25 cellular contexts compared by ENCODE assay signal in the genomic region with DNA sequence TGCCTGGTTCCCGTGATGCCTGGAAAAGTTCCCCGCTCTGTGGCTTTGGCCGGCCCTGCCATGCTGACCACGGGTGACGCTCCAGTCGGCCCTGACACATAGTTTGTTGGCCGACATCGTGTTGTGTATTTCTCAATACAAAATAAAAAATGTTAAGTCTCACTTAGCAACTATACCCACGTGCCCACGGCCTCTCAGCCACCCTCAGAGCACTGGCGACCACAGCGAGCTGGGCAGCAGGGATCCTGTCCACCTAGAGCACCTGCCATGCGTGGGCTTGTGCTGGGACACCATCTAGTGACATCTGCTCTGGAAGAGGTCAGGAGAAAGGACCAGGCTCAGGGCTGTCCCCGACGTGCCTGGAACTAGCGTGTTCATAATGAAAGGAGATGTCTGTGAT.
"Had no signal": no experiment of that assay in that cellular context is flagged by ENCODE, and none has a peak within 500 bp of the region (broad histone marks: within the 10 kb centered on the region; RNA-seq: fewer than 3 reads in every experiment).

No MANE protein-coding gene starts in this region.

- H3K9me3 ChIP-seq: breast epithelium, colonic mucosa, right lobe of liver, SJSA1, thyroid gland had no signal

- H3K27me3 ChIP-seq: breast epithelium, colonic mucosa, right lobe of liver, SJSA1, thyroid gland had no signal

- H3K27ac ChIP-seq: breast epithelium, colonic mucosa, epithelial cell of prostate, right lobe of liver, thyroid gland had no signal

- H3K36me3 ChIP-seq: colonic mucosa had no signal

- H3K4me1 Mint-ChIP-seq: activated naive CD4-positive, alpha-beta T cell treated with anti-CD3 and anti-CD28 coated beads, Interleukin-2, amount 50 U/mL, for 24 hours; mesothelial cell of epicardium; stimulated activated naive B cell treated with anti-CD40 and anti-IgM and Interleukin-4, amounts not matched to agents 10 μg/mL and 1 μg/mL and 100 μg/mL, for 72 hours had no signal

- H3K27me3 Mint-ChIP-seq: activated CD4-positive, alpha-beta memory T cell treated with anti-CD3 and anti-CD28 coated beads, Interleukin-2, amount 10 ng/mL, durations not matched to agents 7 days and 5 days; activated naive CD4-positive, alpha-beta T cell treated with anti-CD3 and anti-CD28 coated beads, Interleukin-2, amount 50 U/mL, for 24 hours; central memory CD8-positive, alpha-beta T cell; naive thymus-derived CD8-positive, alpha-beta T cell; stimulated activated naive B cell treated with anti-CD40 and anti-IgM and Interleukin-4, amounts not matched to agents 10 μg/mL and 1 μg/mL and 100 μg/mL, for 72 hours had no signal

- H3K27ac Mint-ChIP-seq: activated CD4-positive, alpha-beta memory T cell treated with anti-CD3 and anti-CD28 coated beads, Interleukin-2, amount 10 ng/mL, durations not matched to agents 7 days and 5 days; activated naive CD4-positive, alpha-beta T cell treated with anti-CD3 and anti-CD28 coated beads, Interleukin-2, amount 50 U/mL, for 24 hours; activated T-helper 1 cell treated with anti-CD3 and anti-CD28 coated beads, Interleukin-12 subunit alpha, Interleukin-12 subunit beta, Interleukin-2, Interleukin-4 antibody, amounts not matched to agents 30 ng/mL and 10 ng/mL and 1 ng/mL, durations not matched to agents 14 hours and 24 hours and 36 hours; mesothelial cell of epicardium; T-helper 1 cell treated with Interleukin-12 subunit alpha and Interleukin-12 subunit beta and Interleukin-4 antibody, amounts not matched to agents 30 μg/mL and 1 μg/mL, for 36 hours had no signal

- H3K4me3 ChIP-seq: breast epithelium, colonic mucosa, right lobe of liver, SJSA1, thyroid gland had no signal

- ATAC-seq: left lobe of liver; naive thymus-derived CD8-positive, alpha-beta T cell; stimulated activated naive B cell treated with anti-CD40 and anti-IgM and Interleukin-4, amounts not matched to agents 10 μg/mL and 1 μg/mL and 100 μg/mL, for 72 hours had no signal

- DNase-seq: activated CD4-positive, alpha-beta memory T cell treated with anti-CD3 and anti-CD28 coated beads, Interleukin-2, amount 10 ng/mL, durations not matched to agents 7 days and 5 days; activated CD4-positive, alpha-beta T cell treated with anti-CD3 and anti-CD28 coated beads for 48 hours; activated CD4-positive, CD25-positive, alpha-beta regulatory T cell; activated gamma-delta T cell; aorta; colonic mucosa; foreskin fibroblast; kidney; naive thymus-derived CD8-positive, alpha-beta T cell; occipital lobe; small intestine; stimulated activated CD4-positive, alpha-beta T cell treated with anti-CD3 and anti-CD28 coated beads, Interleukin-2, amount 100 ng/mL, for 48 hours; stimulated activated CD8-positive, alpha-beta memory T cell treated with anti-CD3 and anti-CD28 coated beads, Interleukin-4, amount 100 ng/mL, for 48 hours; stimulated activated naive B cell treated with anti-CD40 and anti-IgM and Interleukin-4, amounts not matched to agents 10 μg/mL and 1 μg/mL and 100 μg/mL, for 72 hours; thyroid gland had no signal

- H3K4me3 Mint-ChIP-seq: activated CD4-positive, alpha-beta memory T cell treated with anti-CD3 and anti-CD28 coated beads, Interleukin-2, amount 10 ng/mL, durations not matched to agents 7 days and 5 days; activated naive CD4-positive, alpha-beta T cell treated with anti-CD3 and anti-CD28 coated beads, Interleukin-2, amount 50 U/mL, for 24 hours; activated T-helper 1 cell treated with anti-CD3 and anti-CD28 coated beads, Interleukin-12 subunit alpha, Interleukin-12 subunit beta, Interleukin-2, Interleukin-4 antibody, amounts not matched to agents 30 ng/mL and 10 ng/mL and 1 ng/mL, durations not matched to agents 14 hours and 24 hours and 36 hours; central memory CD8-positive, alpha-beta T cell; mesothelial cell of epicardium; naive thymus-derived CD8-positive, alpha-beta T cell; stimulated activated naive B cell treated with anti-CD40 and anti-IgM and Interleukin-4, amounts not matched to agents 10 μg/mL and 1 μg/mL and 100 μg/mL, for 72 hours; T-helper 1 cell treated with Interleukin-12 subunit alpha and Interleukin-12 subunit beta and Interleukin-4 antibody, amounts not matched to agents 30 μg/mL and 1 μg/mL, for 36 hours had no signal

- H3K4me1 ChIP-seq: breast epithelium, colonic mucosa, right lobe of liver, thyroid gland had no signal

- H3K9me3 Mint-ChIP-seq: activated CD4-positive, alpha-beta memory T cell treated with anti-CD3 and anti-CD28 coated beads, Interleukin-2, amount 10 ng/mL, durations not matched to agents 7 days and 5 days; activated naive CD4-positive, alpha-beta T cell treated with anti-CD3 and anti-CD28 coated beads, Interleukin-2, amount 50 U/mL, for 24 hours; activated T-helper 1 cell treated with anti-CD3 and anti-CD28 coated beads, Interleukin-12 subunit alpha, Interleukin-12 subunit beta, Interleukin-2, Interleukin-4 antibody, amounts not matched to agents 30 ng/mL and 10 ng/mL and 1 ng/mL, durations not matched to agents 14 hours and 24 hours and 36 hours; central memory CD8-positive, alpha-beta T cell; mesothelial cell of epicardium had no signal
